16 cellular contexts compared by ENCODE assay signal in the genomic region with DNA sequence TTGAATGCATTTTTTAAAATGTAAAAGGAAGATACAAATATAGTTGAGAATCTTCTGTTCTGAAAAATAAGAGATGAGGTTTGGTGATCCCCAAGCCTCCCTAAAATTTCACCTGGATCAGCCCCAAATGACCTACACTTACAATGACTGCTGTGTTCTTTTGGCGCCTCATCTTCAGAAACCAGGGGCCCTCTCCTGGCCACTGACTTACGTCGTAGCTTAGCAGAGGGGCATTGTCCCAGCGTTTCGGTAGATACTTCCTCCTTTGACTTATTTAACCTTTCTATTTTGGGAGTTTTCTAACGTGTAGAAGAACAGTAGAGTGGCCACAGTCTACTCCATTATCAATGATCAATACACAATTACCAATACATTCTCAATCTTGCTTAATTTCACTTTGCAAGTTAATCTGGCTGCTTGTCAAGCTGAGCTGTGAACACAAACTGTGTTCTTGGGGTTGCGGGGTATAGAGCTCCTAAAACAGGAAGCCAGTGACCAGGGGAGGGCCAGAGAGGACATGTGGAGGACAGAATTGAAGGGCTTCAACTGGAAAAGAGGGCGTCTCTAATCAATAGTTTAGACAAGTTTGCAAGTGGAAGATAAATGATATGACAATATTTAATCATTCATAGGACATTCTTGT.
DNase-seq lines count a peak whose midpoint lies in the region; ATAC-seq and TF ChIP-seq lines count a peak whose summit lies in the region.
"Had no signal": no experiment of that assay in that cellular context is flagged by ENCODE, and none has a peak within 500 bp of the region (broad histone marks: within the 10 kb centered on the region; RNA-seq: fewer than 3 reads in every experiment).

No MANE protein-coding gene starts in this region.

- no peaks in the 10 kb centered on the region for H3K27me3 Mint-ChIP-seq in dendritic cell treated with granulocyte-macrophage colony-stimulating factor and Interleukin-4, amounts not matched to agents 40 ng/mL and 50 ng/mL, for 4 days
- H3K27me3 Mint-ChIP-seq in neural progenitor cell (ENCODE audit: insufficient read depth, low read depth) = no peaks in the 10 kb centered on the region
- H3K27me3 Mint-ChIP-seq: activated naive CD8-positive, alpha-beta T cell; type B pancreatic cell had no signal

- H3K9me3 Mint-ChIP-seq in dendritic cell treated with granulocyte-macrophage colony-stimulating factor and Interleukin-4, amounts not matched to agents 40 ng/mL and 50 ng/mL, for 4 days = no peaks in the 10 kb centered on the region
- H3K9me3 Mint-ChIP-seq in neural progenitor cell = no peaks in the 10 kb centered on the region
- H3K9me3 Mint-ChIP-seq: type B pancreatic cell had no signal

- no peak overlapping the region for H3K27ac ChIP-seq in neural progenitor cell
- H3K27ac ChIP-seq: breast epithelium had no signal

- H3K27ac Mint-ChIP-seq in dendritic cell treated with granulocyte-macrophage colony-stimulating factor and Interleukin-4, amounts not matched to agents 40 ng/mL and 50 ng/mL, for 4 days = peak overlapping the region; percentile 8
- H3K27ac Mint-ChIP-seq in neural progenitor cell = no peak overlapping the region
- H3K27ac Mint-ChIP-seq: activated naive CD8-positive, alpha-beta T cell; type B pancreatic cell had no signal

- no peaks in the 10 kb centered on the region for H3F3A ChIP-seq in neural progenitor cell (ENCODE audit: low read depth)

- H3K4me2 ChIP-seq in neural progenitor cell = peak overlapping the region; percentile 14

- H3K79me2 ChIP-seq in neural progenitor cell (ENCODE audit: low read depth) = no peaks in the 10 kb centered on the region

- H3K9me3 ChIP-seq in neural progenitor cell (ENCODE audit: low read depth) = no peaks in the 10 kb centered on the region
- H3K9me3 ChIP-seq: breast epithelium had no signal

- no peak for DNase-seq in GM13977 (ENCODE audit: low spot score)
- peak; percentile 50 for DNase-seq in NOMO-1 treated with dmso at 0.1 percent for 144 hours (lab: John Stamatoyannopoulos, UW; ENCODE audit: unreplicated experiment)
- DNase-seq in neural progenitor cell (ENCODE audit: low spot score) = peak; percentile 12
- DNase-seq in AML-193 (lab: John Stamatoyannopoulos, UW) = no peak
- no peak for DNase-seq in activated CD4-positive, alpha-beta T cell treated with anti-CD3 and anti-CD28 coated beads for 1 hour
- no peak for DNase-seq in NCI-H1436 (lab: John Stamatoyannopoulos, UW)
- DNase-seq: activated CD8-positive, alpha-beta memory T cell treated with anti-CD3 and anti-CD28 coated beads, Interleukin-2, amount 50 U/mL, for 48 hours; foreskin fibroblast; NCI-H1105; NCI-H345; stimulated activated CD4-positive, alpha-beta T cell treated with anti-CD3 and anti-CD28 coated beads, Interleukin-4, amount 100 ng/mL, for 4 hours had no signal

- intact Hi-C loops in dendritic cell treated with granulocyte-macrophage colony-stimulating factor and Interleukin-4, amounts not matched to agents 40 ng/mL and 50 ng/mL, for 4 days (cut with micrococcal nuclease) = no loop called here

- ATAC-seq in HG02798 (IDR thresholded peaks at IDR 0.05; ENCODE audit: poor library complexity, unreplicated experiment) = no peak

- peaks cover 17% of the 10 kb centered on the region for H3K36me3 Mint-ChIP-seq in dendritic cell treated with granulocyte-macrophage colony-stimulating factor and Interleukin-4, amounts not matched to agents 40 ng/mL and 50 ng/mL, for 4 days (ENCODE audit: low read depth)
- no peaks in the 10 kb centered on the region for H3K36me3 Mint-ChIP-seq in neural progenitor cell
- H3K36me3 Mint-ChIP-seq: type B pancreatic cell had no signal

- H3K9ac ChIP-seq in neural progenitor cell = no peak overlapping the region

- peak; percentile 20 for TF ChIP-seq CTCF in GM13977 (IDR thresholded peaks at IDR 0.05; ENCODE audit: extremely low read depth, insufficient read depth, missing control alignments)
- peak; percentile 20 for TF ChIP-seq CTCF in neural progenitor cell (IDR thresholded peaks at IDR 0.05)

- H3K4me3 Mint-ChIP-seq in dendritic cell treated with granulocyte-macrophage colony-stimulating factor and Interleukin-4, amounts not matched to agents 40 ng/mL and 50 ng/mL, for 4 days = peak overlapping the region; percentile 14
- no peak overlapping the region for H3K4me3 Mint-ChIP-seq in neural progenitor cell
- H3K4me3 Mint-ChIP-seq: activated naive CD8-positive, alpha-beta T cell; type B pancreatic cell had no signal

- H3K36me3 ChIP-seq in neural progenitor cell = no peaks in the 10 kb centered on the region
- H3K36me3 ChIP-seq: breast epithelium had no signal

- H3K4me1 Mint-ChIP-seq in dendritic cell treated with granulocyte-macrophage colony-stimulating factor and Interleukin-4, amounts not matched to agents 40 ng/mL and 50 ng/mL, for 4 days (ENCODE audit: low read depth) = peaks cover 44% of the 10 kb centered on the region
- peaks cover 26% of the 10 kb centered on the region for H3K4me1 Mint-ChIP-seq in neural progenitor cell

- peaks cover 38% of the 10 kb centered on the region for H3K4me1 ChIP-seq in neural progenitor cell
- H3K4me1 ChIP-seq: breast epithelium had no signal

- H2AFZ ChIP-seq in neural progenitor cell (replicated peaks) = no peak overlapping the region

- in situ Hi-C loops in GM13977 (cut with MboI; ENCODE audit: low pct_unique_long_range_greater_than_20kb, low sequenced_read_pairs, unreplicated experiment) = no loop called here

- no peak overlapping the region for H3K4me3 ChIP-seq in neural progenitor cell
- H3K4me3 ChIP-seq: breast epithelium had no signal

- H4K20me1 ChIP-seq in neural progenitor cell (ENCODE audit: low read depth) = peaks cover 9% of the 10 kb centered on the region

- H3K27me3 ChIP-seq in neural progenitor cell = no peaks in the 10 kb centered on the region
- H3K27me3 ChIP-seq: breast epithelium had no signal

Comparison
In these comparisons a context has a peak if more than half of its experiments do, and no peak if none do; other contexts are left out.
1. DNase-seq: peak in NOMO-1 treated with dmso at 0.1 percent for 144 hours (single experiment) and neural progenitor cell (single experiment); none in GM13977 (single experiment), AML-193 (0 of 2), activated CD4-positive, alpha-beta T cell treated with anti-CD3 and anti-CD28 coated beads for 1 hour (single experiment) and NCI-H1436 (single experiment).